ENCODE assay signal across 13 cellular contexts in the genomic region with DNA sequence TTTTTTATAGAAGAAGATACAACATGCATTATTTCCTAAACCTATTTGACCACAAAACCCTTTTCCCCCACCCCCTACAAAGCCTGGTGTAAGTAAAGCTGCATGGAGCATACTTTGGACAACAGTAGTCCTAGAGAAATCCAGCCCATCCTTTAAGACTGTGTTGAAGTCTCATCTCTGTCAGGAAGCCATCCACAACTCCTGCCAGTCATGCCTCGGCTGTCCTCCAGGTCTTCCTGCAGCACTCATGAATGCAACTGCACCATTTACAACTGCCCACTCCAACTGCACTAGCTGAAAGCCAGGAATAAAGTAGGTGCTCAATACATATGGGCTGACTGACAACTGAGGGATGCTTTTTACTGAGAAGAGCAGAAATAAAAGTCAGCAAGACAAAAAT. TPM values are rescaled to one million over a fixed set of nuclear protein-coding genes. Genes with fewer than 3 reads are reported as not detected.
DNase-seq lines count a peak whose midpoint lies in the region; ATAC-seq and TF ChIP-seq lines count a peak whose summit lies in the region.
"Had no signal": no experiment of that assay in that cellular context is flagged by ENCODE, and none has a peak within 500 bp of the region (broad histone marks: within the 10 kb centered on the region; RNA-seq: fewer than 3 reads in every experiment).

No MANE protein-coding gene starts in this region.

- H3K36me3 ChIP-seq in left ventricle myocardium inferior (peaks cover 88% of the 10 kb centered on the region), neutrophil (peaks cover 53% of the 10 kb centered on the region)

- H3K4me1 ChIP-seq in left ventricle myocardium inferior (peaks cover 68% of the 10 kb centered on the region), neutrophil (ENCODE audit: control insufficient read depth in 1 of 2, insufficient read depth in 1 of 2, low read depth in 1 of 2, low read length in 1 of 2) (peaks cover 20 to 23% of the 10 kb centered on the region in 2 experiments)

- peak overlapping the region; percentile 52 for H3K27ac ChIP-seq in left ventricle myocardium inferior (replicated peaks)
- peak overlapping the region; percentile 12 to 22 for H3K27ac ChIP-seq in coronary artery
- peak overlapping the region; percentile 43 for H3K27ac ChIP-seq in neutrophil
- H3K27ac ChIP-seq: HL-60 had no signal

- DNase-seq in left ventricle myocardium inferior, result no peak
- no peak for DNase-seq in left ventricle myocardium superior
- DNase-seq in coronary artery (ENCODE audit: low spot score), result no peak
- no peak for DNase-seq in NCI-H2107 treated with DMSO at 0.1 percent for 48 hours (lab: John Stamatoyannopoulos, UW; ENCODE audit: unreplicated experiment)
- DNase-seq in activated CD4-positive, CD25-positive, alpha-beta regulatory T cell treated with anti-CD3 and anti-CD28 coated beads, Interleukin-2, amount 50 U/mL, for 72 hours, result no peak
- no peak for DNase-seq in NCI-H187 treated with DMSO at 0.1 percent for 48 hours (lab: John Stamatoyannopoulos, UW)
- DNase-seq: body of pancreas, NCI-H187, spleen, T1000 had no signal

- intact Hi-C loops in left ventricle myocardium inferior (cut with micrococcal nuclease), result no loop called here
- intact Hi-C loops in left ventricle myocardium superior (cut with micrococcal nuclease), result no loop called here

- no peak for TF ChIP-seq CTCF in left ventricle myocardium inferior (IDR thresholded peaks at IDR 0.05; ENCODE audit: borderline replicate concordance)
- TF ChIP-seq CTCF in coronary artery (IDR thresholded peaks at IDR 0.05), result no peak
- TF ChIP-seq CTCF in neutrophil (IDR thresholded peaks at IDR 0.05), result no peak

- H3K4me3 ChIP-seq in left ventricle myocardium inferior (no peak overlapping the region), coronary artery (no peak overlapping the region), neutrophil (ENCODE audit: low read depth in 1 of 2, low read length in 1 of 2) (no peak overlapping the region)
- H3K4me3 ChIP-seq: body of pancreas, spleen had no signal

- ATAC-seq in left ventricle myocardium superior, result no peak
- ATAC-seq in GM18873 (IDR thresholded peaks at IDR 0.05; ENCODE audit: low FRiP score, unreplicated experiment), result no peak

- H3K9me3 ChIP-seq in left ventricle myocardium inferior (replicated peaks) (no peaks in the 10 kb centered on the region), neutrophil (no peaks in the 10 kb centered on the region)
- H3K9me3 ChIP-seq: body of pancreas, spleen had no signal

- no peaks in the 10 kb centered on the region for H3K27me3 ChIP-seq in left ventricle myocardium inferior (ENCODE audit: low read depth)
- no peaks in the 10 kb centered on the region for H3K27me3 ChIP-seq in neutrophil
- H3K27me3 ChIP-seq: body of pancreas, spleen had no signal

RNA-seq across cellular contexts. Expression of gene IL18BP, which starts 27.3 kb away (rescaled TPM):
- total RNA-seq in left ventricle myocardium inferior, result 4.9 TPM
- total RNA-seq in left ventricle myocardium superior, result 3.7 TPM

RNA-seq across cellular contexts. Expression of gene NUMA1, which starts 54.3 kb away (rescaled TPM):
- total RNA-seq in left ventricle myocardium inferior (82.5 TPM), left ventricle myocardium superior (85.7 TPM)

RNA-seq across cellular contexts. Expression of gene LRRC51, which starts 54.6 kb away (rescaled TPM):
- total RNA-seq in left ventricle myocardium inferior (3.5 TPM), left ventricle myocardium superior (5.4 TPM)
